10 cellular contexts compared by ENCODE assay signal in genomic region chr5:132408965-132409364, GRCh38. TPM values are rescaled to one million over a fixed set of nuclear protein-coding genes. Genes with fewer than 3 reads are reported as not detected.
DNase-seq lines count a peak whose midpoint lies in the region; ATAC-seq, FAIRE-seq and TF ChIP-seq lines count a peak whose summit lies in the region.
"Had no signal": no experiment of that assay in that cellular context is flagged by ENCODE, and none has a peak within 500 bp of the region (broad histone marks: within the 10 kb centered on the region; RNA-seq: fewer than 3 reads in every experiment).

No MANE protein-coding gene starts in this region.

- ATAC-seq in gastroesophageal sphincter: no peak
- ATAC-seq in GM18873 (IDR thresholded peaks at IDR 0.05; ENCODE audit: low FRiP score, unreplicated experiment): no peak

- 38 to 39% methylated on average over 2 of the region's 2 CpGs for WGBS in gastroesophageal sphincter (ENCODE audit: low coverage in 1 of 2), 2 donors
- 50 to 61% (median 54%) methylated on average over 2 of the region's 2 CpGs for WGBS in small intestine, 3 donors

- H3K4me3 ChIP-seq in gastroesophageal sphincter (no peak overlapping the region), small intestine (ENCODE audit: low read depth in 1 of 2, low read length in 2 of 2) (no peak overlapping the region), brain microvascular endothelial cell (ENCODE audit: low read depth, low read length) (no peak overlapping the region)

- H3K27ac ChIP-seq in gastroesophageal sphincter (peak overlapping the region; percentile 97 to 99 (median 98)), small intestine (ENCODE audit: low read depth in 1 of 2, low read length in 1 of 2) (peak overlapping the region; percentile 93 to 99), brain microvascular endothelial cell (no peak overlapping the region)

- no peak for TF ChIP-seq EP300 in gastroesophageal sphincter (IDR thresholded peaks at IDR 0.05)

- DNase-seq in GM12892 (ENCODE audit: insufficient read length): no peak
- peak; percentile 26 for DNase-seq in RPMI7951 (ENCODE audit: low read depth)
- DNase-seq in small intestine: no peak
- no peak for DNase-seq in brain microvascular endothelial cell
- no peak for DNase-seq in amniotic stem cell (lab: John Stamatoyannopoulos, UW)
- no peak for DNase-seq in 8988T
- DNase-seq: NCI-H1105, NCI-H526 treated with DMSO at 0.1 percent for 48 hours had no signal

- FAIRE-seq in GM12892 (lab: Jason Lieb, UNC) (peak; percentile 33), small intestine (lab: Jason Lieb, UNC) (no peak)

- H3K9me3 ChIP-seq in gastroesophageal sphincter: no peaks in the 10 kb centered on the region
- H3K9me3 ChIP-seq in small intestine (ENCODE audit: control insufficient read depth, low read depth): no peaks in the 10 kb centered on the region

- TF ChIP-seq POLR2A in GM12892 (IDR thresholded peaks at IDR 0.05; ENCODE audit: low read depth, low read length) (no peak), gastroesophageal sphincter (IDR thresholded peaks at IDR 0.05) (no peak)

- H3K36me3 ChIP-seq in gastroesophageal sphincter (no peaks in the 10 kb centered on the region), small intestine (ENCODE audit: control insufficient read depth in 2 of 2, insufficient read depth in 2 of 2, low read length in 2 of 2) (no peaks in the 10 kb centered on the region), brain microvascular endothelial cell (replicated peaks) (no peaks in the 10 kb centered on the region)

- TF ChIP-seq CTCF in gastroesophageal sphincter (IDR thresholded peaks at IDR 0.05): no peak
- no peak for TF ChIP-seq CTCF in brain microvascular endothelial cell (IDR thresholded peaks at IDR 0.05; ENCODE audit: low read depth, low read length, missing control alignments)

- in situ Hi-C loops in brain microvascular endothelial cell (cut with HindIII; ENCODE audit: low pct_ligation_motif_present, low sequenced_read_pairs): no loop called here

- no peaks in the 10 kb centered on the region for H3K27me3 ChIP-seq in gastroesophageal sphincter
- H3K27me3 ChIP-seq in small intestine (ENCODE audit: control insufficient read depth in 2 of 2, insufficient read depth in 2 of 2, low read length in 2 of 2): no peaks in the 10 kb centered on the region
- H3K27me3 ChIP-seq in brain microvascular endothelial cell (replicated peaks): no peaks in the 10 kb centered on the region

- H3K4me1 ChIP-seq in gastroesophageal sphincter: peaks cover 11 to 55% (median 21%) of the 10 kb centered on the region in 3 donors
- H3K4me1 ChIP-seq in small intestine (ENCODE audit: control insufficient read depth in 2 of 2, insufficient read depth in 1 of 2, low read depth in 1 of 2, low read length in 1 of 2): peaks cover 5 to 16% of the 10 kb centered on the region in 2 donors

RNA-seq across cellular contexts. Expression of gene SLC22A5, which starts 39.5 kb away (rescaled TPM):
- polyA plus RNA-seq in GM12892 (2012; ENCODE audit: missing spikeins): 1.5 TPM
- total RNA-seq in RPMI7951 (2014; rRNA removed; shearing (Covaris generic)): 2.5 and 4.0 TPM in 2 replicates
- total RNA-seq in gastroesophageal sphincter: 1 to 10 TPM; 6.5 to 9.6 (median 7.5) TPM
- polyA plus RNA-seq in small intestine: 10 to 100 TPM in 2 of 3 donors, 1 to 10 TPM in 1; 9.4 to 22.1 (median 21.6) TPM
